18 cellular contexts compared by ENCODE assay signal in the genomic region with DNA sequence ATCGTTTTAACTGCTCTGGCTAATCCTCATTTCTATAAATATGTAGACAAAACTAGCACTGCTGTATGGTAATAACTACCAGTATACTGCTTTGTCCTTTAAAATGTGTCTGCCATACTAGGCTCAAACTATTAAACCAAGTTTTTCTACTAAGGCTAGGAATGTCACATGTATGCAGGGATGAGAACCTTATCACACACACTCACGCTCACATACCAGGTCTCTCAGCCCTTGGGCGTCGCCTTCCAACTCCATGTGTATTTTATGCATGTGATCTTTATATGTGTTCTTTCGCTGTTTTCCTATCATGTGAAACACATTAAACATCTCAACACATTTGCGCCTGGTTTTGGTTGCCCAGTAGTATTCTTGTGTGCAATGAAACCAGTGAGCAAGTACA. TPM values are rescaled to one million over a fixed set of nuclear protein-coding genes. Genes with fewer than 3 reads are reported as not detected.
A peak's percentile ranks its signal among the peaks of the same experiment; 100 is the strongest.
DNase-seq lines count a peak whose midpoint lies in the region; ATAC-seq, FAIRE-seq and TF ChIP-seq lines count a peak whose summit lies in the region.
"Had no signal": no experiment of that assay in that cellular context is flagged by ENCODE, and none has a peak within 500 bp of the region (broad histone marks: within the 10 kb centered on the region; RNA-seq: fewer than 3 reads in every experiment).

No MANE protein-coding gene starts in this region.

- H2AK5ac ChIP-seq in trophoblast cell (ENCODE audit: low read length) = no peak overlapping the region

- H4K12ac ChIP-seq in trophoblast cell (ENCODE audit: low read depth, low read length) = no peak overlapping the region

- H3K9me3 ChIP-seq in T-helper 17 cell (ENCODE audit: control insufficient read depth, low read length, poor library complexity, severe bottlenecking) = no peaks in the 10 kb centered on the region
- H3K9me3 ChIP-seq in trophoblast cell (ENCODE audit: insufficient read depth, low read depth, low read length) = no peaks in the 10 kb centered on the region

- ATAC-seq in T-helper 17 cell (no peak), HG03095 (IDR thresholded peaks at IDR 0.05; ENCODE audit: unreplicated experiment) (no peak)
- ATAC-seq: CD8-positive, alpha-beta T cell; HepG2 had no signal

- peak; percentile 20 for FAIRE-seq in H54 (lab: Jason Lieb, UNC)
- FAIRE-seq: HepG2 had no signal

- H3K9ac ChIP-seq in trophoblast cell (ENCODE audit: low read length) = no peak overlapping the region
- H3K9ac ChIP-seq: KMS-11 had no signal

- no peak overlapping the region for H3K18ac ChIP-seq in trophoblast cell (ENCODE audit: low read length)

- H3K4me2 ChIP-seq in trophoblast cell (ENCODE audit: low read length) = no peak overlapping the region
- H3K4me2 ChIP-seq: KMS-11, PC-9 had no signal

- peaks cover 0 to 4% of the 10 kb centered on the region in 2 experiments for H3K4me1 ChIP-seq in trophoblast cell (ENCODE audit: control insufficient read depth in 1 of 2, insufficient read depth in 2 of 2, low read length in 2 of 2)

- no peak overlapping the region for H3K4me3 ChIP-seq in trophoblast cell (ENCODE audit: low read depth, low read length)
- H3K4me3 ChIP-seq: PC-9, SJCRH30 had no signal

- H3K27me3 Mint-ChIP-seq in T-helper 17 cell = no peaks in the 10 kb centered on the region

- peaks cover 3% of the 10 kb centered on the region for H3K36me3 Mint-ChIP-seq in T-helper 17 cell (ENCODE audit: low read depth)

- H3K27ac Mint-ChIP-seq in T-helper 17 cell = peak overlapping the region; percentile 24
- H3K27ac Mint-ChIP-seq: CD8-positive, alpha-beta T cell had no signal

- no peak overlapping the region for H2AFZ ChIP-seq in trophoblast cell (ENCODE audit: insufficient read depth, low read length, poor library complexity)
- H2AFZ ChIP-seq: PC-9 had no signal

- no peak for DNase-seq in H54 (ENCODE audit: insufficient read length, low spot score)
- DNase-seq in T-helper 17 cell = no peak
- peak; percentile 5 to 25 for DNase-seq in erythroblast (lab: John Stamatoyannopoulos, UW)
- DNase-seq in trophoblast cell = peak; percentile 31 to 74
- DNase-seq in AG08395 (ENCODE audit: low spot score) = no peak
- DNase-seq in hippocampal formation (lab: John Stamatoyannopoulos, UW) = no peak
- DNase-seq: BE2C; CD8-positive, alpha-beta T cell; HCEC 1CT; NCI-H1048; NCI-H1436 treated with DMSO at 0.1 percent for 48 hours; NCI-H2029 treated with DMSO at 0.1 percent for 48 hours; NCI-H510A; PC-9; SJCRH30 had no signal

- H3K79me2 ChIP-seq in trophoblast cell (ENCODE audit: control insufficient read depth, insufficient read depth, low read length, poor library complexity) = no peaks in the 10 kb centered on the region

- no peak overlapping the region for H2BK12ac ChIP-seq in trophoblast cell (ENCODE audit: low read length)

- H2BK120ac ChIP-seq in trophoblast cell (ENCODE audit: insufficient read depth, low read length, poor library complexity) = no peak overlapping the region

- peaks cover 0 to 1% of the 10 kb centered on the region in 2 experiments for H3K36me3 ChIP-seq in trophoblast cell (ENCODE audit: control insufficient read depth in 1 of 2, insufficient read depth in 2 of 2, low read length in 2 of 2)

- peaks cover 31% of the 10 kb centered on the region for H3K4me1 Mint-ChIP-seq in T-helper 17 cell

- H4K91ac ChIP-seq in trophoblast cell (ENCODE audit: low read depth, low read length) = no peak overlapping the region

- H3K14ac ChIP-seq in trophoblast cell (ENCODE audit: low read length) = no peak overlapping the region

- H4K8ac ChIP-seq in trophoblast cell (ENCODE audit: low read depth, low read length) = no peak overlapping the region

- H3K23ac ChIP-seq in trophoblast cell (ENCODE audit: low read length) = no peak overlapping the region

- H3K79me1 ChIP-seq in trophoblast cell (ENCODE audit: low read length) = no peaks in the 10 kb centered on the region

- H3K27me3 ChIP-seq in trophoblast cell (ENCODE audit: insufficient read depth, low read length) = no peaks in the 10 kb centered on the region
- H3K27me3 ChIP-seq: BE2C, SJCRH30 had no signal

- no peak overlapping the region for H3K4ac ChIP-seq in trophoblast cell (ENCODE audit: low read depth, low read length)

- no peak overlapping the region for H2BK5ac ChIP-seq in trophoblast cell (ENCODE audit: low read depth, low read length, poor library complexity)

- no peak for TF ChIP-seq POLR2A in H54 (IDR thresholded peaks at IDR 0.05; ENCODE audit: low read depth, low read length)
- no peak for TF ChIP-seq POLR2A in erythroblast (IDR thresholded peaks at IDR 0.05; ENCODE audit: low read length)

- no CpG with 5 or more reads among the region's 6 CpGs for WGBS in trophoblast cell (ENCODE audit: extremely low coverage, insufficient coverage, insufficient read length)

- no peak overlapping the region for H3K27ac ChIP-seq in trophoblast cell (ENCODE audit: low read depth, low read length)
- H3K27ac ChIP-seq: KMS-11, PC-9, SJCRH30 had no signal

- no peak overlapping the region for H3K4me3 Mint-ChIP-seq in T-helper 17 cell
- H3K4me3 Mint-ChIP-seq: CD8-positive, alpha-beta T cell had no signal

RNA-seq across cellular contexts. Expression of a gene that starts 32.6 kb away (rescaled TPM):
- total RNA-seq in T-helper 17 cell = 10 to 100 TPM; 57.9 to 60.0 TPM
- 63.5 and 66.0 TPM in 2 replicates for polyA plus RNA-seq in trophoblast cell (2013)

Comparison
In these comparisons a context has a peak if more than half of its experiments do, and no peak if none do; other contexts are left out.
1. DNase-seq: peak in erythroblast (2 of 2) and trophoblast cell (2 of 2); none in H54 (single experiment), T-helper 17 cell (0 of 3), AG08395 (single experiment) and hippocampal formation (0 of 2).